In genomic region chr7:77335581-77335980, GRCh38 we compare ENCODE assay signal across 23 cellular contexts.
DNase-seq lines count a peak whose midpoint lies in the region; FAIRE-seq and TF ChIP-seq lines count a peak whose summit lies in the region.
"Had no signal": no experiment of that assay in that cellular context is flagged by ENCODE, and none has a peak within 500 bp of the region (broad histone marks: within the 10 kb centered on the region; RNA-seq: fewer than 3 reads in every experiment).

No MANE protein-coding gene starts in this region.

- H3K36me3 ChIP-seq in MG63 (no peaks in the 10 kb centered on the region), mesenchymal stem cell (ENCODE audit: control insufficient read depth in 1 of 2, insufficient read depth in 2 of 2, low read depth in 1 of 2, low read length in 2 of 2) (no peaks in the 10 kb centered on the region)
- H3K36me3 ChIP-seq: upper lobe of right lung had no signal

- H3K4me2 ChIP-seq in mesenchymal stem cell (ENCODE audit: low read length, poor library complexity, severe bottlenecking) = no peak overlapping the region

- no peaks in the 10 kb centered on the region for H3K27me3 ChIP-seq in MG63
- H3K27me3 ChIP-seq in mesenchymal stem cell (ENCODE audit: control insufficient read depth in 1 of 2, insufficient read depth in 1 of 2, low read length in 2 of 2) = no peaks in the 10 kb centered on the region
- H3K27me3 ChIP-seq: upper lobe of right lung had no signal

- H3K36me3 Mint-ChIP-seq in brain = no peaks in the 10 kb centered on the region
- no peaks in the 10 kb centered on the region for H3K36me3 Mint-ChIP-seq in progenitor cell of endocrine pancreas (ENCODE audit: insufficient read depth)

- no peak overlapping the region for H4K8ac ChIP-seq in mesenchymal stem cell (ENCODE audit: low read length)

- H3K4me1 ChIP-seq in mesenchymal stem cell (ENCODE audit: control insufficient read depth, insufficient read depth, low read depth, low read length) = no peaks in the 10 kb centered on the region

- H3K9me3 ChIP-seq in MG63 (no peaks in the 10 kb centered on the region), mesenchymal stem cell (ENCODE audit: control insufficient read depth, low read length) (no peaks in the 10 kb centered on the region)
- H3K9me3 ChIP-seq: upper lobe of right lung had no signal

- no peak overlapping the region for H2AFZ ChIP-seq in mesenchymal stem cell (ENCODE audit: low read depth, low read length)

- peak overlapping the region; percentile 19 for H3K9ac ChIP-seq in mesenchymal stem cell (ENCODE audit: low read length)

- no peak overlapping the region for H3K27ac ChIP-seq in mesenchymal stem cell (ENCODE audit: low read length, poor library complexity, severe bottlenecking)
- H3K27ac ChIP-seq: upper lobe of right lung had no signal

- no peak overlapping the region for H2BK15ac ChIP-seq in mesenchymal stem cell (ENCODE audit: low read depth, poor library complexity, severe bottlenecking)

- H2AK5ac ChIP-seq in mesenchymal stem cell (ENCODE audit: low read length, severe bottlenecking) = no peak overlapping the region

- no peak overlapping the region for H4K91ac ChIP-seq in mesenchymal stem cell (ENCODE audit: low read length)

- no peak overlapping the region for H3K4ac ChIP-seq in mesenchymal stem cell (ENCODE audit: low read depth in 1 of 2, low read length in 2 of 2)

- no peak overlapping the region for H2BK12ac ChIP-seq in mesenchymal stem cell (ENCODE audit: low read length in 2 of 2)

- H3K4me1 Mint-ChIP-seq in brain (peaks cover 22% of the 10 kb centered on the region), progenitor cell of endocrine pancreas (ENCODE audit: low read depth) (no peaks in the 10 kb centered on the region)

- H3K27me3 Mint-ChIP-seq in brain (peaks cover 4% of the 10 kb centered on the region), progenitor cell of endocrine pancreas (no peaks in the 10 kb centered on the region)
- H3K27me3 Mint-ChIP-seq: stimulated activated naive B cell treated with anti-CD40 and anti-IgM and Interleukin-4, amounts not matched to agents 10 μg/mL and 1 μg/mL and 100 μg/mL, for 72 hours had no signal

- peak overlapping the region in 4 of 5 experiments; percentile 50 to 88 (median 86) for H3K27ac Mint-ChIP-seq in brain
- H3K27ac Mint-ChIP-seq in progenitor cell of endocrine pancreas = no peak overlapping the region
- H3K27ac Mint-ChIP-seq: stimulated activated naive B cell treated with anti-CD40 and anti-IgM and Interleukin-4, amounts not matched to agents 10 μg/mL and 1 μg/mL and 100 μg/mL, for 72 hours had no signal

- H3K79me1 ChIP-seq in mesenchymal stem cell (replicated peaks; ENCODE audit: low read length, poor library complexity, severe bottlenecking) = no peaks in the 10 kb centered on the region

- H3K4me3 Mint-ChIP-seq in brain (peak overlapping the region in 1 of 5 experiments; percentile 57), progenitor cell of endocrine pancreas (ENCODE audit: low read depth) (no peak overlapping the region)
- H3K4me3 Mint-ChIP-seq: nephron; stimulated activated naive B cell treated with anti-CD40 and anti-IgM and Interleukin-4, amounts not matched to agents 10 μg/mL and 1 μg/mL and 100 μg/mL, for 72 hours had no signal

- H2BK5ac ChIP-seq in mesenchymal stem cell (ENCODE audit: low read depth, low read length, poor library complexity, severe bottlenecking) = no peak overlapping the region

- no peak overlapping the region for H3K14ac ChIP-seq in mesenchymal stem cell (ENCODE audit: low read length in 2 of 2)

- H3K18ac ChIP-seq in mesenchymal stem cell (ENCODE audit: low read depth in 1 of 2, low read length in 2 of 2) = no peak overlapping the region

- peaks cover 0 to 5% (median 0%) of the 10 kb centered on the region in 5 experiments for H3K9me3 Mint-ChIP-seq in brain
- no peaks in the 10 kb centered on the region for H3K9me3 Mint-ChIP-seq in progenitor cell of endocrine pancreas (ENCODE audit: low read depth)
- H3K9me3 Mint-ChIP-seq: nephron had no signal

- no peak overlapping the region for H3K23ac ChIP-seq in mesenchymal stem cell (ENCODE audit: low read length in 2 of 2)

- TF ChIP-seq CTCF in brain (conservative IDR thresholded peaks at IDR 0.05) (no peak), progenitor cell of endocrine pancreas (IDR thresholded peaks at IDR 0.05; ENCODE audit: unreplicated experiment) (no peak)

- peak; percentile 99 for FAIRE-seq in A204.1 (lab: Jason Lieb, UNC)
- FAIRE-seq: kidney had no signal

- peak; percentile 35 for DNase-seq in MG63
- no peak for DNase-seq in mesenchymal stem cell
- no peak for DNase-seq in activated T-cell treated with anti-CD3 and anti-CD28 coated beads for 4 hours
- no peak for DNase-seq in NCI-H128 (lab: John Stamatoyannopoulos, UW; ENCODE audit: unreplicated experiment)
- no peak for DNase-seq in COLO668 (lab: John Stamatoyannopoulos, UW; ENCODE audit: unreplicated experiment)
- no peak for DNase-seq in progenitor cell of endocrine pancreas (ENCODE audit: low spot score, unreplicated experiment)
- DNase-seq: activated effector memory CD4-positive, alpha-beta T cell treated with anti-CD3 and anti-CD28 coated beads, Interleukin-2, amount 50 U/mL, for 16 hours; amniotic stem cell; central memory CD4-positive, alpha-beta T cell; effector CD4-positive, alpha-beta T cell; GOT3; kidney; mammary epithelial cell; NCI-H1930; NCI-H526; retina; stimulated activated CD4-positive, alpha-beta T cell treated with anti-CD3 and anti-CD28 coated beads, Interleukin-15, amount 100 ng/mL, for 24 hours; stimulated activated naive B cell treated with anti-CD40 and anti-IgM and Interleukin-4, amounts not matched to agents 10 μg/mL and 1 μg/mL and 100 μg/mL, for 72 hours; T-helper 9 cell; upper lobe of right lung had no signal

- H3K4me3 ChIP-seq in MG63 = no peak overlapping the region
- H3K4me3 ChIP-seq in mesenchymal stem cell (ENCODE audit: insufficient read depth in 1 of 2, low read depth in 1 of 2, low read length in 2 of 2) = no peak overlapping the region
- H3K4me3 ChIP-seq: upper lobe of right lung had no signal

- H2BK120ac ChIP-seq in mesenchymal stem cell (ENCODE audit: low read depth, low read length) = no peak overlapping the region
